Comparison of ENCODE assay signal across 14 cellular contexts in the genomic region with DNA sequence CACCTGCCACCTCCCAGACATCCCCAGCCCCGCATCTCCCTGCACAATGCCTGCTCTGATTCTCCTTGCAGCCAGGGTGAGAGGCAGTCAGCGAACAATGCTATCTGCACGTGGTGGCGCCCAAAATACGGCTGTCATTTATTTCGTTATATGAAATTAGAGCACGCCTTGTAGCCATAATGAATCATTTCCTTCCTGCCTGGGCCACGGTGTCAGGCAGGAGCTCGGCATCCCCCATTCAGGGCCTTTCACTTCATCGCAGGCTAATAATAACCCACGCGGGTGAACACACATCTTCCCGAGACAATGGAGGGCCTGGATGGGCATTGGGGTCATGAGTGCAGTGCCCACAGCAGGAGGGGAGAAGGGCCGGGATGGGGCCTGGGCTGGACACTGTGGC.
A peak's percentile ranks its signal among the peaks of the same experiment; 100 is the strongest.
DNase-seq lines count a peak whose midpoint lies in the region; ATAC-seq and TF ChIP-seq lines count a peak whose summit lies in the region.
"Had no signal": no experiment of that assay in that cellular context is flagged by ENCODE, and none has a peak within 500 bp of the region (broad histone marks: within the 10 kb centered on the region; RNA-seq: fewer than 3 reads in every experiment).

No MANE protein-coding gene starts in this region.

- peaks cover 0 to 1% of the 10 kb centered on the region in 2 donors for H3K4me1 ChIP-seq in lung (ENCODE audit: control insufficient read depth in 2 of 2, insufficient read depth in 2 of 2, low read length in 2 of 2)
- no peaks in the 10 kb centered on the region for H3K4me1 ChIP-seq in psoas muscle
- no peaks in the 10 kb centered on the region for H3K4me1 ChIP-seq in ascending aorta

- TF ChIP-seq CTCF in lung (IDR thresholded peaks at IDR 0.05; ENCODE audit: control extremely low read depth, extremely low read depth) (no peak), psoas muscle (IDR thresholded peaks at IDR 0.05) (no peak), ascending aorta (IDR thresholded peaks at IDR 0.05) (no peak), GM13977 (IDR thresholded peaks at IDR 0.05; ENCODE audit: extremely low read depth, insufficient read depth, missing control alignments) (no peak), dorsolateral prefrontal cortex (IDR thresholded peaks at IDR 0.05 in 54 of 56, conservative IDR thresholded peaks at IDR 0.05 in 2 of 56; ENCODE audit: low read depth in 1 of 56, partially characterized antibody in 56 of 56) (no peak)

- no peaks in the 10 kb centered on the region for H3K9me3 Mint-ChIP-seq in activated CD4-positive, alpha-beta memory T cell treated with anti-CD3 and anti-CD28 coated beads for 36 hours

- H3K27ac ChIP-seq in lung (ENCODE audit: low read depth in 1 of 2, low read length in 1 of 2): no peak overlapping the region
- no peak overlapping the region for H3K27ac ChIP-seq in psoas muscle
- H3K27ac ChIP-seq in ascending aorta: no peak overlapping the region
- no peak overlapping the region for H3K27ac ChIP-seq in dorsolateral prefrontal cortex
- H3K27ac ChIP-seq: GM23248, neutrophil had no signal

- H3K4me3 ChIP-seq in lung (no peak overlapping the region), psoas muscle (no peak overlapping the region), ascending aorta (no peak overlapping the region), dorsolateral prefrontal cortex (no peak overlapping the region)
- H3K4me3 ChIP-seq: GM23248, K562 had no signal

- WGBS in lung, 2 donors: 25 to 44% methylated on average over 14 of the region's 14 CpGs
- WGBS in psoas muscle, 3 donors: 52 to 56% (median 55%) methylated on average over 13 to 14 of the region's 14 CpGs

- intact Hi-C loops in activated CD4-positive, alpha-beta memory T cell treated with anti-CD3 and anti-CD28 coated beads for 36 hours (cut with micrococcal nuclease): no loop called here
- intact Hi-C loops in psoas muscle (cut with DNase I) (no loop called here), ascending aorta (cut with DNase I) (no loop called here), dorsolateral prefrontal cortex (cut with DNase I) (no loop called here)

- peak; percentile 66 for DNase-seq in Daoy (ENCODE audit: low read depth)
- peak; percentile 13 for DNase-seq in M059J (ENCODE audit: low read depth)
- peak; percentile 11 for DNase-seq in activated CD4-positive, alpha-beta memory T cell treated with anti-CD3 and anti-CD28 coated beads for 36 hours
- peak; percentile 26 for DNase-seq in lung (ENCODE audit: low spot score)
- no peak for DNase-seq in psoas muscle
- DNase-seq in ascending aorta (ENCODE audit: low spot score in 2 of 2): no peak
- DNase-seq in GM13977 (ENCODE audit: low spot score): no peak
- DNase-seq in dorsolateral prefrontal cortex: no peak
- DNase-seq: CD4-positive, alpha-beta memory T cell; GM23248; mammary epithelial cell; NCI-H187 had no signal

- POLR2A ChIA-PET in activated CD4-positive, alpha-beta memory T cell treated with anti-CD3 and anti-CD28 coated beads for 36 hours (lab: Charles Lee): no interaction called here

- H3K9me3 ChIP-seq in lung (ENCODE audit: control insufficient read depth in 2 of 2, insufficient read depth in 1 of 2, low read length in 1 of 2) (peaks cover 0 to 2% of the 10 kb centered on the region in 2 donors), psoas muscle (no peaks in the 10 kb centered on the region), ascending aorta (no peaks in the 10 kb centered on the region)
- H3K9me3 ChIP-seq: neutrophil had no signal

- H3K27ac Mint-ChIP-seq in activated CD4-positive, alpha-beta memory T cell treated with anti-CD3 and anti-CD28 coated beads for 36 hours: no peak overlapping the region
- H3K27ac Mint-ChIP-seq: CD4-positive, alpha-beta memory T cell had no signal

- H3K36me3 Mint-ChIP-seq in activated CD4-positive, alpha-beta memory T cell treated with anti-CD3 and anti-CD28 coated beads for 36 hours: no peaks in the 10 kb centered on the region
- H3K36me3 Mint-ChIP-seq: CD4-positive, alpha-beta memory T cell had no signal

- H3K27me3 Mint-ChIP-seq in activated CD4-positive, alpha-beta memory T cell treated with anti-CD3 and anti-CD28 coated beads for 36 hours: peaks cover 9% of the 10 kb centered on the region

- in situ Hi-C loops in GM13977 (cut with MboI; ENCODE audit: low pct_unique_long_range_greater_than_20kb, low sequenced_read_pairs, unreplicated experiment): loop anchor here (25.0 kb wide), 1 partner anchor 1514 kb away; no protein-coding TSS in a partner anchor

- ATAC-seq in lung (ENCODE audit: insufficient read depth, low FRiP score): no peak
- no peak for ATAC-seq in psoas muscle
- ATAC-seq: K562 had no signal

- no peaks in the 10 kb centered on the region for H3K27me3 ChIP-seq in lung (ENCODE audit: control insufficient read depth, insufficient read depth)
- H3K27me3 ChIP-seq in psoas muscle (ENCODE audit: insufficient read depth in 3 of 3, low read length in 2 of 3): no peaks in the 10 kb centered on the region
- H3K27me3 ChIP-seq in ascending aorta: no peaks in the 10 kb centered on the region
- H3K27me3 ChIP-seq in dorsolateral prefrontal cortex: peaks cover 0 to 15% (median 0%) of the 10 kb centered on the region in 45 donors

- CTCF ChIA-PET in activated CD4-positive, alpha-beta memory T cell treated with anti-CD3 and anti-CD28 coated beads for 36 hours (lab: Charles Lee): interaction anchor here (1.2 kb wide), 1 partner anchor 23 kb away, joined by 4 read pairs; no protein-coding TSS in a partner anchor

- H3K36me3 ChIP-seq in lung (ENCODE audit: control insufficient read depth in 2 of 2, insufficient read depth in 2 of 2, low read length in 2 of 2) (no peaks in the 10 kb centered on the region), psoas muscle (ENCODE audit: insufficient read depth in 1 of 2, low read depth in 1 of 2) (no peaks in the 10 kb centered on the region), ascending aorta (no peaks in the 10 kb centered on the region)
- H3K36me3 ChIP-seq: neutrophil had no signal

- H3K4me1 Mint-ChIP-seq in activated CD4-positive, alpha-beta memory T cell treated with anti-CD3 and anti-CD28 coated beads for 36 hours (ENCODE audit: low read depth): no peaks in the 10 kb centered on the region

- H3K4me3 Mint-ChIP-seq in activated CD4-positive, alpha-beta memory T cell treated with anti-CD3 and anti-CD28 coated beads for 36 hours: no peak overlapping the region

Comparison
In these comparisons a context has a peak if more than half of its experiments do, and no peak if none do; other contexts are left out.
1. DNase-seq: peak in Daoy (single experiment), M059J (single experiment), activated CD4-positive, alpha-beta memory T cell treated with anti-CD3 and anti-CD28 coated beads for 36 hours (single experiment) and lung (single experiment); none in psoas muscle (0 of 2), ascending aorta (0 of 2), GM13977 (single experiment) and dorsolateral prefrontal cortex (0 of 10).